In the genomic region with DNA sequence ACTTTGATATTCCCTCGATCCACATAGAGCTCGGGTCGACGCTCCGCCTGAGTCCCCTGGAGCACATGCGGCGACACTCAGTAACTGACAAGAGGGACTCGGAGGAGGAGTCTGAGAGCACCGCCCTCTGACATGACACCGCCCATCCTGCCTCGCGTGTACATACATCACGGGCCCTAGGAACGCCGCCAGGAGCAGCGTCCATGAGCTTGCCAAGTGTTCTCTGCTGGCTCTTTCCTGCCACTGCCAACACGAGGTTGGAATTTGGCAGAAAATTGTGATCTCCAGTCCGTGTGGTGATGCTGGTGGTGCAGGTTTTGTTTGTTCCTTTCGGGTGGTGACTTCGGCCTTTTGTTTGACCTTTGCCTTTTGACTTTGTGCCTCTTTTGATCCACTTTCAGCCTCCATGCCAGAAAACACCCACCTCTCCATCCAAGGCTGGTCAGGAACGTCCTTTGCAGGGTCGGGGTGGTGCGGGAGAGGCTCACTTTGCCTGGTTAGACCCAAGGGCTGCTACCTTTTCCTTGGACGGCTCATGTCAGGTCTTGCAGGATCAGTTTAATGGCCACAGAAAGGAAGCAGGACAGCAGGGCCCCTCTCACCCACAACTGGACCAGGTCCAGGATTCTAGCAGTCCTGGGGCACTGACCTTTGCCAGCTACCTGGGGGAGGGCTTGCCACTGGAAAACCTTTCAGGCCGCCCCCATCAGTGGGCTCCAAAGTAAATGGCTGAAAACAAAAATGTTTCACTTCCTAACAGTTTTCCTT, we compare ENCODE assay signal across 19 cellular contexts. TPM values are rescaled to one million over a fixed set of nuclear protein-coding genes. Genes with fewer than 3 reads are reported as not detected.
A peak's percentile ranks its signal among the peaks of the same experiment; 100 is the strongest.
DNase-seq lines count a peak whose midpoint lies in the region; ATAC-seq, FAIRE-seq and TF ChIP-seq lines count a peak whose summit lies in the region.
"Had no signal": no experiment of that assay in that cellular context is flagged by ENCODE, and none has a peak within 500 bp of the region (broad histone marks: within the 10 kb centered on the region; RNA-seq: fewer than 3 reads in every experiment).

No MANE protein-coding gene starts in this region.

- H3F3A ChIP-seq in PC-3 (ENCODE audit: low read length, unreplicated experiment), result no peaks in the 10 kb centered on the region

- H3K9ac ChIP-seq in PC-3 (ENCODE audit: low read length), result no peak overlapping the region
- no peak overlapping the region for H3K9ac ChIP-seq in skeletal muscle tissue (ENCODE audit: low read depth in 1 of 3, low read length in 3 of 3)

- 85 to 89% (median 86%) methylated on average over 25 of the region's 25 CpGs for WGBS in small intestine, 3 donors

- ATAC-seq in PC-3 (no peak), HG03025 (IDR thresholded peaks at IDR 0.05; ENCODE audit: low FRiP score, unreplicated experiment) (no peak)

- H3K27me3 ChIP-seq in PC-3 (ENCODE audit: low read length) (no peaks in the 10 kb centered on the region), right atrium auricular region (no peaks in the 10 kb centered on the region), skeletal muscle tissue (ENCODE audit: control insufficient read depth in 3 of 3, insufficient read depth in 3 of 3, low read length in 3 of 3) (peaks cover 2 to 26% (median 5%) of the 10 kb centered on the region in 3 donors), small intestine (ENCODE audit: control insufficient read depth in 2 of 2, insufficient read depth in 2 of 2, low read length in 2 of 2) (no peaks in the 10 kb centered on the region)
- H3K27me3 ChIP-seq: neutrophil, SJSA1, transverse colon had no signal

- H3K4me1 ChIP-seq in PC-3 (ENCODE audit: insufficient read depth, low read length), result no peaks in the 10 kb centered on the region
- peaks cover 0 to 27% of the 10 kb centered on the region in 2 donors for H3K4me1 ChIP-seq in right atrium auricular region
- peaks cover 18 to 33% (median 24%) of the 10 kb centered on the region in 3 donors for H3K4me1 ChIP-seq in skeletal muscle tissue (ENCODE audit: control insufficient read depth in 3 of 3, insufficient read depth in 3 of 3, low read length in 3 of 3)
- no peaks in the 10 kb centered on the region for H3K4me1 ChIP-seq in small intestine (ENCODE audit: control insufficient read depth in 2 of 2, insufficient read depth in 1 of 2, low read depth in 1 of 2, low read length in 1 of 2)
- H3K4me1 ChIP-seq: SJSA1, transverse colon had no signal

- H4K20me1 ChIP-seq in PC-3 (ENCODE audit: low read length), result no peaks in the 10 kb centered on the region

- DNase-seq in NCI-H82 (lab: John Stamatoyannopoulos, UW) (peak; percentile 29), NCI-H82 treated with DMSO at 0.1 percent for 48 hours (lab: John Stamatoyannopoulos, UW; ENCODE audit: unreplicated experiment) (no peak), PC-3 (no peak), right atrium auricular region (ENCODE audit: low spot score) (no peak), HuH-7 (ENCODE audit: low spot score) (no peak), small intestine (no peak)
- DNase-seq: ACHN; activated CD4-positive, alpha-beta T cell treated with anti-CD3 and anti-CD28 coated beads, Interleukin-2, amount 50 U/mL, for 1 hour; activated T-cell treated with anti-CD3 and anti-CD28 coated beads for 4 hours; foreskin fibroblast; HFFc6; mesenchymal stem cell; NCI-H2227 treated with DMSO at 0.1 percent for 48 hours; transverse colon had no signal

- H3K36me3 ChIP-seq in PC-3 (ENCODE audit: low read depth, low read length) (peaks cover 35% of the 10 kb centered on the region), right atrium auricular region (peaks cover 48% of the 10 kb centered on the region), skeletal muscle tissue (ENCODE audit: control insufficient read depth in 3 of 3, insufficient read depth in 3 of 3, low read length in 3 of 3) (peaks cover 40 to 46% (median 45%) of the 10 kb centered on the region in 3 donors), small intestine (ENCODE audit: control insufficient read depth in 2 of 2, insufficient read depth in 2 of 2, low read length in 2 of 2) (peaks cover 23 to 29% of the 10 kb centered on the region in 2 donors)

- H3K27ac ChIP-seq in PC-3 (ENCODE audit: low read length) (no peak overlapping the region), right atrium auricular region (peak overlapping the region; percentile 52 to 72), skeletal muscle tissue (ENCODE audit: low read depth, low read length) (no peak overlapping the region), small intestine (ENCODE audit: low read depth in 1 of 2, low read length in 1 of 2) (no peak overlapping the region)
- H3K27ac ChIP-seq: neutrophil, SJSA1, transverse colon had no signal

- intact Hi-C loops in PC-3 (cut with micrococcal nuclease), result no loop called here

- no peak overlapping the region for H2AFZ ChIP-seq in PC-3 (ENCODE audit: low read length)

- H3K9me3 ChIP-seq in PC-3 (ENCODE audit: low read length) (no peaks in the 10 kb centered on the region), right atrium auricular region (no peaks in the 10 kb centered on the region), skeletal muscle tissue (ENCODE audit: control insufficient read depth in 3 of 3, low read length in 3 of 3) (no peaks in the 10 kb centered on the region), small intestine (ENCODE audit: control insufficient read depth, low read depth) (no peaks in the 10 kb centered on the region)
- H3K9me3 ChIP-seq: neutrophil, SJSA1, transverse colon had no signal

- CTCF ChIA-PET in PC-3 (lab: Charles Lee), result no interaction called here

- H3K4me3 ChIP-seq in PC-3 (ENCODE audit: low read length), result no peak overlapping the region
- no peak overlapping the region for H3K4me3 ChIP-seq in right atrium auricular region
- H3K4me3 ChIP-seq in skeletal muscle tissue (ENCODE audit: low read length in 3 of 3), result peak overlapping the region in 2 of 3 donors; percentile 13 to 20
- H3K4me3 ChIP-seq in small intestine (ENCODE audit: low read depth in 1 of 2, low read length in 2 of 2), result no peak overlapping the region
- H3K4me3 ChIP-seq: SJSA1, transverse colon had no signal

- H3K79me2 ChIP-seq in PC-3 (ENCODE audit: low read length), result no peaks in the 10 kb centered on the region

- TSS peak; percentile 20 for BruUV-seq in PC-3 (replicated peaks; lab: Mats Ljungman, UMichigan)

- POLR2A ChIA-PET in PC-3 (lab: Charles Lee; ENCODE audit: unreplicated experiment), result no interaction called here

- H3K9me2 ChIP-seq in PC-3 (replicated peaks; ENCODE audit: low read length), result no peaks in the 10 kb centered on the region

- H3K4me2 ChIP-seq in PC-3 (ENCODE audit: low read length), result no peak overlapping the region

- no peak for FAIRE-seq in small intestine (lab: Jason Lieb, UNC)
- FAIRE-seq: G401.6 had no signal

- no peak for TF ChIP-seq CTCF in PC-3 (conservative IDR thresholded peaks at IDR 0.05; ENCODE audit: low read depth, low read length)
- no peak for TF ChIP-seq CTCF in right atrium auricular region (IDR thresholded peaks at IDR 0.05)

RNA-seq across cellular contexts. Expression of gene ELAC2, which starts 27.6 kb away (rescaled TPM):
- total RNA-seq in PC-3 (2014; rRNA removed), result 270 and 290 TPM in 2 replicates
- 10 to 100 TPM; 40.1 to 55.2 TPM for total RNA-seq in right atrium auricular region
- total RNA-seq in skeletal muscle tissue, result 37.1 TPM
- polyA plus RNA-seq in small intestine, result 10 to 100 TPM; 30.0 to 39.4 (median 35.8) TPM

Comparison
In these comparisons a context has a peak if more than half of its experiments do, and no peak if none do; other contexts are left out.
1. H3K27ac ChIP-seq: peak in right atrium auricular region (2 of 2); none in PC-3 (single experiment), skeletal muscle tissue (single experiment) and small intestine (0 of 2).
2. H3K4me3 ChIP-seq: peak in skeletal muscle tissue (2 of 3); none in PC-3 (single experiment), right atrium auricular region (0 of 2) and small intestine (0 of 2).